Comparison of ENCODE assay signal across 10 cellular contexts in genomic region chr12:114812858-114813761, GRCh38.
A peak's percentile ranks its signal among the peaks of the same experiment; 100 is the strongest.
DNase-seq lines count a peak whose midpoint lies in the region; ATAC-seq and TF ChIP-seq lines count a peak whose summit lies in the region.
"Had no signal": no experiment of that assay in that cellular context is flagged by ENCODE, and none has a peak within 500 bp of the region (broad histone marks: within the 10 kb centered on the region; RNA-seq: fewer than 3 reads in every experiment).

No MANE protein-coding gene starts in this region.

- no peak overlapping the region for H3K4me3 Mint-ChIP-seq in endodermal cell
- H3K4me3 Mint-ChIP-seq in osteocyte (ENCODE audit: unreplicated experiment), result peak overlapping the region; percentile 29
- H3K4me3 Mint-ChIP-seq in activated T-helper 17 cell treated with anti-CD3 and anti-CD28 coated beads, Interleukin-2, amount 50 U/mL, for 72 hours, result no peak overlapping the region
- H3K4me3 Mint-ChIP-seq: T-helper 2 cell treated with Interferon-gamma antibody and Interleukin-4, amounts not matched to agents 5 μg/mL and 100 μg/mL, for 36 hours had no signal

- H3K9me3 ChIP-seq in ES-I3 (ENCODE audit: control insufficient read depth, insufficient read depth, low read length), result no peaks in the 10 kb centered on the region
- H3K9me3 ChIP-seq in endodermal cell (ENCODE audit: control insufficient read depth, low read length), result no peaks in the 10 kb centered on the region
- H3K9me3 ChIP-seq in BE2C, result no peaks in the 10 kb centered on the region

- H3K27ac Mint-ChIP-seq in endodermal cell (no peak overlapping the region), osteocyte (ENCODE audit: unreplicated experiment) (no peak overlapping the region)
- H3K27ac Mint-ChIP-seq in activated T-helper 17 cell treated with anti-CD3 and anti-CD28 coated beads, Interleukin-2, amount 50 U/mL, for 72 hours, result no peak overlapping the region
- H3K27ac Mint-ChIP-seq: T-helper 2 cell treated with Interferon-gamma antibody and Interleukin-4, amounts not matched to agents 5 μg/mL and 100 μg/mL, for 36 hours had no signal

- H3K27me3 ChIP-seq in endodermal cell (ENCODE audit: control insufficient read depth, insufficient read depth, low read length, poor library complexity, severe bottlenecking) (no peaks in the 10 kb centered on the region), BE2C (no peaks in the 10 kb centered on the region)

- H3K36me3 ChIP-seq in ES-I3 (ENCODE audit: insufficient read depth, low read length), result no peaks in the 10 kb centered on the region
- no peaks in the 10 kb centered on the region for H3K36me3 ChIP-seq in endodermal cell (ENCODE audit: control insufficient read depth, insufficient read depth, low read length)
- H3K36me3 ChIP-seq in BE2C, result no peaks in the 10 kb centered on the region

- DNase-seq in NCI-H69 (lab: John Stamatoyannopoulos, UW) (peak; percentile 62), endodermal cell (peak; percentile 56), osteocyte (ENCODE audit: extremely low spot score, unreplicated experiment) (no peak), BE2C (no peak)
- DNase-seq in stimulated activated naive CD4-positive, alpha-beta T cell treated with Interleukin-2 at 50 U/mL for 16 hours (lab: John Stamatoyannopoulos, UW), result no peak
- DNase-seq: activated naive CD4-positive, alpha-beta T cell treated with anti-CD3 and anti-CD28 coated beads, Interleukin-2, amount 50 U/mL, for 16 hours had no signal

- peaks cover 4% of the 10 kb centered on the region; the same call in 1 of the 2 replicates for H3K4me1 ChIP-seq in ES-I3 (ENCODE audit: insufficient read depth, low read length)
- no peaks in the 10 kb centered on the region for H3K4me1 ChIP-seq in endodermal cell (ENCODE audit: control insufficient read depth, insufficient read depth, low read length)
- H3K4me1 ChIP-seq in BE2C, result no peaks in the 10 kb centered on the region

- no peak overlapping the region for H3K27ac ChIP-seq in endodermal cell (ENCODE audit: low read depth, low read length)

- WGBS in endodermal cell (ENCODE audit: insufficient coverage in 1 of 2, insufficient read length in 1 of 2), 2 experiments, result 66 to 68% methylated on average over 12 to 18 of the region's 19 CpGs

- H3K4me3 ChIP-seq in endodermal cell (ENCODE audit: low read length) (no peak overlapping the region), BE2C (ENCODE audit: low read depth, low read length) (no peak overlapping the region)

- H3K9ac ChIP-seq in ES-I3 (ENCODE audit: low read depth, low read length) (peak overlapping the region; percentile 14; the same call in 1 of the 2 replicates), endodermal cell (ENCODE audit: extremely low read depth, low read length, poor library complexity, severe bottlenecking) (no peak overlapping the region)

- no peak for TF ChIP-seq CTCF in endodermal cell (conservative IDR thresholded peaks at IDR 0.05)
- TF ChIP-seq CTCF in osteocyte (IDR thresholded peaks at IDR 0.05), result no peak
- no peak for TF ChIP-seq CTCF in BE2C (IDR thresholded peaks at IDR 0.05; ENCODE audit: low read depth, low read length)

- H3K36me3 Mint-ChIP-seq in endodermal cell (ENCODE audit: low read depth) (no peaks in the 10 kb centered on the region), osteocyte (ENCODE audit: unreplicated experiment) (no peaks in the 10 kb centered on the region)
- no peaks in the 10 kb centered on the region for H3K36me3 Mint-ChIP-seq in activated T-helper 17 cell treated with anti-CD3 and anti-CD28 coated beads, Interleukin-2, amount 50 U/mL, for 72 hours (ENCODE audit: low read depth)

- ATAC-seq in activated T-helper 17 cell treated with anti-CD3 and anti-CD28 coated beads, Interleukin-2, amount 50 U/mL, for 72 hours (replicated peaks), result no peak
- no peak for ATAC-seq in HG02763 (IDR thresholded peaks at IDR 0.05; ENCODE audit: unreplicated experiment)

- no peaks in the 10 kb centered on the region for H3K9me3 Mint-ChIP-seq in endodermal cell
- H3K9me3 Mint-ChIP-seq in osteocyte (ENCODE audit: unreplicated experiment), result peaks cover 3% of the 10 kb centered on the region
- H3K9me3 Mint-ChIP-seq in activated T-helper 17 cell treated with anti-CD3 and anti-CD28 coated beads, Interleukin-2, amount 50 U/mL, for 72 hours, result peaks cover 12% of the 10 kb centered on the region

- H3K4me1 Mint-ChIP-seq in endodermal cell (peaks cover 13% of the 10 kb centered on the region), osteocyte (ENCODE audit: unreplicated experiment) (peaks cover 14% of the 10 kb centered on the region)
- peaks cover 5% of the 10 kb centered on the region for H3K4me1 Mint-ChIP-seq in activated T-helper 17 cell treated with anti-CD3 and anti-CD28 coated beads, Interleukin-2, amount 50 U/mL, for 72 hours

- peaks cover 9% of the 10 kb centered on the region for H3K27me3 Mint-ChIP-seq in endodermal cell (ENCODE audit: insufficient read depth)
- H3K27me3 Mint-ChIP-seq in osteocyte (ENCODE audit: unreplicated experiment), result peaks cover 2% of the 10 kb centered on the region
- peaks cover 9% of the 10 kb centered on the region for H3K27me3 Mint-ChIP-seq in activated T-helper 17 cell treated with anti-CD3 and anti-CD28 coated beads, Interleukin-2, amount 50 U/mL, for 72 hours

Comparison
In these comparisons a context has a peak if more than half of its experiments do, and no peak if none do; other contexts are left out.
1. DNase-seq: peak in NCI-H69 (single experiment) and endodermal cell (single experiment); none in osteocyte (single experiment), BE2C (single experiment) and stimulated activated naive CD4-positive, alpha-beta T cell treated with Interleukin-2 at 50 U/mL for 16 hours (single experiment).